In genomic region chr12:132362966-132363660, GRCh38 we compare ENCODE assay signal across 20 cellular contexts. TPM values are rescaled to one million over a fixed set of nuclear protein-coding genes. Genes with fewer than 3 reads are reported as not detected.
DNase-seq lines count a peak whose midpoint lies in the region; TF ChIP-seq lines count a peak whose summit lies in the region.
"Had no signal": no experiment of that assay in that cellular context is flagged by ENCODE, and none has a peak within 500 bp of the region (broad histone marks: within the 10 kb centered on the region; RNA-seq: fewer than 3 reads in every experiment).

No MANE protein-coding gene starts in this region.

- H3K4me3 ChIP-seq in spleen (no peak overlapping the region), vagina (no peak overlapping the region)
- no peak overlapping the region for H3K4me3 ChIP-seq in effector memory CD4-positive, alpha-beta T cell (ENCODE audit: insufficient read depth, low read depth, low read length, poor library complexity, severe bottlenecking)
- H3K4me3 ChIP-seq: MG63, SJCRH30 had no signal

- no peak for TF ChIP-seq POLR2A in spleen (IDR thresholded peaks at IDR 0.05)
- no peak for TF ChIP-seq POLR2A in vagina (IDR thresholded peaks at IDR 0.05)

- 84 to 89% (median 88%) methylated on average over 30 of the region's 30 CpGs for WGBS in spleen, 5 donors

- H3K9me3 ChIP-seq in spleen: peaks cover 0 to 8% (median 0%) of the 10 kb centered on the region in 8 donors
- H3K9me3 ChIP-seq in effector memory CD4-positive, alpha-beta T cell (ENCODE audit: control insufficient read depth, low read length): no peaks in the 10 kb centered on the region
- no peaks in the 10 kb centered on the region for H3K9me3 ChIP-seq in vagina
- H3K9me3 ChIP-seq: SJCRH30 had no signal

- peak; percentile 14 for DNase-seq in DMS53 (lab: John Stamatoyannopoulos, UW)
- DNase-seq in DMS53 treated with DMSO at 0.1 percent for 48 hours (lab: John Stamatoyannopoulos, UW; ENCODE audit: unreplicated experiment): no peak
- peak; percentile 79 for DNase-seq in SW480 (ENCODE audit: low spot score)
- DNase-seq in left kidney (ENCODE audit: low read depth, low spot score): peak; percentile 76
- DNase-seq in spleen: peak; percentile 61
- no peak for DNase-seq in effector memory CD4-positive, alpha-beta T cell
- DNase-seq in NCI-H345 treated with DMSO at 0.1 percent for 48 hours (lab: John Stamatoyannopoulos, UW; ENCODE audit: unreplicated experiment): no peak
- no peak for DNase-seq in vagina (ENCODE audit: extremely low spot score in 2 of 2)
- DNase-seq: BE2C; CD4-positive, alpha-beta T cell; GDM1; MG63; NCI-H1092; NCI-H1694 treated with DMSO at 0.1 percent for 48 hours; NCI-H446; NCI-H774; RPMI8226; SJCRH30 had no signal

- no peak overlapping the region for H3K27ac ChIP-seq in spleen
- no peak overlapping the region for H3K27ac ChIP-seq in effector memory CD4-positive, alpha-beta T cell (ENCODE audit: insufficient read depth, low read length, poor library complexity, severe bottlenecking)
- no peak overlapping the region for H3K27ac ChIP-seq in vagina
- H3K27ac ChIP-seq: 22Rv1, SJCRH30 had no signal

- TF ChIP-seq CTCF in spleen (IDR thresholded peaks at IDR 0.05 in 8 of 11, conservative IDR thresholded peaks at IDR 0.05 in 3 of 11): no peak
- no peak for TF ChIP-seq CTCF in vagina (IDR thresholded peaks at IDR 0.05)

- H3K4me1 ChIP-seq in spleen (peaks cover 0 to 7% (median 0%) of the 10 kb centered on the region in 6 donors), vagina (no peaks in the 10 kb centered on the region)
- H3K4me1 ChIP-seq in effector memory CD4-positive, alpha-beta T cell (ENCODE audit: control insufficient read depth, insufficient read depth, low read length, poor library complexity, severe bottlenecking): no peaks in the 10 kb centered on the region
- H3K4me1 ChIP-seq: BE2C, SJCRH30 had no signal

- no peaks in the 10 kb centered on the region for H3K27me3 ChIP-seq in spleen (replicated peaks in 1 of 7)
- no peaks in the 10 kb centered on the region for H3K27me3 ChIP-seq in effector memory CD4-positive, alpha-beta T cell (replicated peaks; ENCODE audit: control insufficient read depth, insufficient read depth, low read length, poor library complexity, severe bottlenecking)
- no peaks in the 10 kb centered on the region for H3K27me3 ChIP-seq in vagina
- H3K27me3 ChIP-seq: SJCRH30 had no signal

- intact Hi-C loops in spleen (cut with DNase I; ENCODE audit: low total_unique reads): no loop called here
- intact Hi-C loops in vagina (cut with DNase I): no loop called here

- no peaks in the 10 kb centered on the region for H3K36me3 ChIP-seq in spleen
- no peaks in the 10 kb centered on the region for H3K36me3 ChIP-seq in effector memory CD4-positive, alpha-beta T cell (ENCODE audit: control insufficient read depth, insufficient read depth, low read length)
- H3K36me3 ChIP-seq in vagina: no peaks in the 10 kb centered on the region
- H3K36me3 ChIP-seq: BE2C, MG63, SJCRH30 had no signal

RNA-seq across cellular contexts. Expression of gene GALNT9, which starts 33.7 kb away (rescaled TPM):
- 1 to 10 TPM in 5 of 7 donors, under 1 TPM in 2; 0.52 to 2.4 (median 1.4) TPM for total RNA-seq in spleen
- under 1 TPM; 0.20 to 0.51 (median 0.30) TPM for polyA plus RNA-seq in spleen
- total RNA-seq in vagina: 1.5 TPM
- total RNA-seq: CD4-positive, alpha-beta T cell had no signal
- polyA plus RNA-seq: AG04450 had no signal

Comparison
In these comparisons a context has a peak if more than half of its experiments do, and no peak if none do; other contexts are left out.
1. DNase-seq: peak in DMS53 (single experiment), SW480 (single experiment), left kidney (single experiment) and spleen (single experiment); none in DMS53 treated with DMSO at 0.1 percent for 48 hours (single experiment), effector memory CD4-positive, alpha-beta T cell (0 of 3), NCI-H345 treated with DMSO at 0.1 percent for 48 hours (single experiment) and vagina (0 of 2).